22 cellular contexts compared by ENCODE assay signal in the genomic region with DNA sequence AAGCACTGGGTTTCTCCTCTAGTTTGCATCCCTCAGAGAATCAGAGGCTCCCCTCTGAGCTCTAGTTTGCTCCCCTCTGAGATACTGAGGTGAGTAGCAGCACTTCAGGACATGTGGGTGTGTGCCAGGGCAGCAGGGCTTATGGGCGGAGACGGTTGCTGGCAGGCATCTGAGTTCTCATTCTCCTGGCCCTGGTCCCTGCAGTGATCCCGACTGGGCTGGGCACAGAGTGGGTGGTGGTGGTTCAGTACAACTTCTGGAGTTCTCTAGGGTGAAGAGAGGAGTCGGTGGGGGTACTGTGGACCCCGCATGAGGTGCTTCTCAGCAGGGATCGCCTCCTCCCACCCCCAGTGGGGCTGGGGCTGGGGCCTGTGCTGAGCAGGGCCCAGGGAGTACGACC. TPM values are rescaled to one million over a fixed set of nuclear protein-coding genes. Genes with fewer than 3 reads are reported as not detected.
DNase-seq lines count a peak whose midpoint lies in the region; ATAC-seq and TF ChIP-seq lines count a peak whose summit lies in the region.
"Had no signal": no experiment of that assay in that cellular context is flagged by ENCODE, and none has a peak within 500 bp of the region (broad histone marks: within the 10 kb centered on the region; RNA-seq: fewer than 3 reads in every experiment).

No MANE protein-coding gene starts in this region.

- no peaks in the 10 kb centered on the region for H3K9me3 Mint-ChIP-seq in activated CD8-positive, alpha-beta T cell treated with anti-CD3 and anti-CD28 coated beads, Interleukin-2, amount 10 ng/mL, durations not matched to agents 7 days and 5 days (ENCODE audit: insufficient read depth)
- H3K9me3 Mint-ChIP-seq in activated CD8-positive, alpha-beta T cell treated with anti-CD3 and anti-CD28 coated beads for 36 hours, result no peaks in the 10 kb centered on the region
- no peaks in the 10 kb centered on the region for H3K9me3 Mint-ChIP-seq in stimulated activated effector memory CD8-positive, alpha-beta T cell treated with anti-CD3 and anti-CD28 coated beads, Interleukin-12 subunit alpha, Interleukin-12 subunit beta, amount 100 ng/mL, for 72 hours
- H3K9me3 Mint-ChIP-seq in activated CD4-positive, alpha-beta memory T cell treated with anti-CD3 and anti-CD28 coated beads, Interleukin-2, amount 10 ng/mL, durations not matched to agents 7 days and 5 days, result no peaks in the 10 kb centered on the region
- H3K9me3 Mint-ChIP-seq in activated CD4-positive, alpha-beta T cell treated with anti-CD3 and anti-CD28 coated beads, Interleukin-2, amount 10 ng/mL, durations not matched to agents 24 days and 14 days, result no peaks in the 10 kb centered on the region
- H3K9me3 Mint-ChIP-seq: stimulated activated naive CD8-positive, alpha-beta T cell treated with anti-CD3 and anti-CD28 coated beads, Interleukin-15, Interleukin-2, amounts not matched to agents 100 ng/mL and 50 ng/mL, for 24 hours had no signal

- intact Hi-C loops in activated CD8-positive, alpha-beta T cell treated with anti-CD3 and anti-CD28 coated beads for 36 hours (cut with micrococcal nuclease), result no loop called here
- intact Hi-C loops in left lung (cut with DNase I), result no loop called here
- intact Hi-C loops in activated CD4-positive, alpha-beta T cell treated with anti-CD3 and anti-CD28 coated beads, Interleukin-2, amount 10 ng/mL, durations not matched to agents 24 days and 14 days (cut with micrococcal nuclease), result no loop called here

- H3K27me3 Mint-ChIP-seq in activated CD8-positive, alpha-beta T cell treated with anti-CD3 and anti-CD28 coated beads, Interleukin-2, amount 10 ng/mL, durations not matched to agents 7 days and 5 days (ENCODE audit: low read depth), result no peaks in the 10 kb centered on the region
- no peaks in the 10 kb centered on the region for H3K27me3 Mint-ChIP-seq in activated CD8-positive, alpha-beta T cell treated with anti-CD3 and anti-CD28 coated beads for 36 hours
- no peaks in the 10 kb centered on the region for H3K27me3 Mint-ChIP-seq in activated CD4-positive, alpha-beta memory T cell treated with anti-CD3 and anti-CD28 coated beads, Interleukin-2, amount 10 ng/mL, durations not matched to agents 7 days and 5 days
- H3K27me3 Mint-ChIP-seq in activated CD4-positive, alpha-beta T cell treated with anti-CD3 and anti-CD28 coated beads, Interleukin-2, amount 10 ng/mL, durations not matched to agents 24 days and 14 days, result no peaks in the 10 kb centered on the region
- H3K27me3 Mint-ChIP-seq: B cell; stimulated activated naive CD8-positive, alpha-beta T cell treated with anti-CD3 and anti-CD28 coated beads, Interleukin-15, Interleukin-2, amounts not matched to agents 100 ng/mL and 50 ng/mL, for 24 hours had no signal

- no peak for TF ChIP-seq CTCF in activated CD8-positive, alpha-beta T cell treated with anti-CD3 and anti-CD28 coated beads for 36 hours (IDR thresholded peaks at IDR 0.05)
- TF ChIP-seq CTCF in left lung (IDR thresholded peaks at IDR 0.05), result no peak

- no peak for DNase-seq in activated CD8-positive, alpha-beta T cell treated with anti-CD3 and anti-CD28 coated beads, Interleukin-2, amount 10 ng/mL, durations not matched to agents 7 days and 5 days
- no peak for DNase-seq in activated CD8-positive, alpha-beta T cell treated with anti-CD3 and anti-CD28 coated beads for 36 hours
- DNase-seq in astrocyte of the hippocampus (ENCODE audit: low read depth, low spot score) (peak; percentile 17), left lung (peak in 1 of 2 donors; percentile 78)
- DNase-seq in stimulated activated effector memory CD8-positive, alpha-beta T cell treated with anti-CD3 and anti-CD28 coated beads, Interleukin-12 subunit alpha, Interleukin-12 subunit beta, amount 100 ng/mL, for 72 hours (ENCODE audit: low spot score in 2 of 2), result no peak
- no peak for DNase-seq in activated CD4-positive, alpha-beta memory T cell treated with anti-CD3 and anti-CD28 coated beads, Interleukin-2, amount 10 ng/mL, durations not matched to agents 7 days and 5 days
- no peak for DNase-seq in activated CD4-positive, alpha-beta T cell treated with anti-CD3 and anti-CD28 coated beads, Interleukin-2, amount 10 ng/mL, durations not matched to agents 24 days and 14 days
- DNase-seq: 8988T; activated CD4-positive, alpha-beta T cell treated with anti-CD3 and anti-CD28 coated beads, Interleukin-2, amount 50 U/mL, for 1 hour; activated gamma-delta T cell treated with Interleukin-2 at 50 U/mL for 16 hours; DMS79; NCI-H1417; NCI-H524; SK-N-SH; stimulated activated CD4-positive, alpha-beta T cell treated with anti-CD3 and anti-CD28 coated beads, Interleukin-4, amount 100 ng/mL, for 1 hour; T-helper 2 cell; trophoblast cell; WERI-Rb-1 had no signal

- H3K4me1 ChIP-seq in left lung, result no peaks in the 10 kb centered on the region

- H3K4me3 ChIP-seq in left lung, result no peak overlapping the region

- peaks cover 0 to 93% of the 10 kb centered on the region in 2 donors for H3K36me3 ChIP-seq in left lung

- ATAC-seq in activated CD8-positive, alpha-beta T cell treated with anti-CD3 and anti-CD28 coated beads, Interleukin-2, amount 10 ng/mL, durations not matched to agents 7 days and 5 days, result no peak
- no peak for ATAC-seq in activated CD8-positive, alpha-beta T cell treated with anti-CD3 and anti-CD28 coated beads for 36 hours
- peak; percentile 88 for ATAC-seq in left lung
- no peak for ATAC-seq in stimulated activated effector memory CD8-positive, alpha-beta T cell treated with anti-CD3 and anti-CD28 coated beads, Interleukin-12 subunit alpha, Interleukin-12 subunit beta, amount 100 ng/mL, for 72 hours
- no peak for ATAC-seq in GM18873 (IDR thresholded peaks at IDR 0.05; ENCODE audit: low FRiP score, unreplicated experiment)

- H3K27ac Mint-ChIP-seq in activated CD8-positive, alpha-beta T cell treated with anti-CD3 and anti-CD28 coated beads, Interleukin-2, amount 10 ng/mL, durations not matched to agents 7 days and 5 days, result peak overlapping the region; percentile 34
- H3K27ac Mint-ChIP-seq in activated CD8-positive, alpha-beta T cell treated with anti-CD3 and anti-CD28 coated beads for 36 hours, result no peak overlapping the region
- H3K27ac Mint-ChIP-seq in stimulated activated effector memory CD8-positive, alpha-beta T cell treated with anti-CD3 and anti-CD28 coated beads, Interleukin-12 subunit alpha, Interleukin-12 subunit beta, amount 100 ng/mL, for 72 hours, result peak overlapping the region; percentile 58
- H3K27ac Mint-ChIP-seq in activated CD4-positive, alpha-beta memory T cell treated with anti-CD3 and anti-CD28 coated beads, Interleukin-2, amount 10 ng/mL, durations not matched to agents 7 days and 5 days, result no peak overlapping the region
- H3K27ac Mint-ChIP-seq in activated CD4-positive, alpha-beta T cell treated with anti-CD3 and anti-CD28 coated beads, Interleukin-2, amount 10 ng/mL, durations not matched to agents 24 days and 14 days, result no peak overlapping the region
- H3K27ac Mint-ChIP-seq: B cell; stimulated activated naive CD8-positive, alpha-beta T cell treated with anti-CD3 and anti-CD28 coated beads, Interleukin-15, Interleukin-2, amounts not matched to agents 100 ng/mL and 50 ng/mL, for 24 hours had no signal

- H3K9me3 ChIP-seq in left lung, result no peaks in the 10 kb centered on the region
- H3K9me3 ChIP-seq: neutrophil, SK-N-SH had no signal

- no peaks in the 10 kb centered on the region for H3K4me1 Mint-ChIP-seq in activated CD8-positive, alpha-beta T cell treated with anti-CD3 and anti-CD28 coated beads, Interleukin-2, amount 10 ng/mL, durations not matched to agents 7 days and 5 days (ENCODE audit: low read depth)
- no peaks in the 10 kb centered on the region for H3K4me1 Mint-ChIP-seq in activated CD8-positive, alpha-beta T cell treated with anti-CD3 and anti-CD28 coated beads for 36 hours (ENCODE audit: low read depth)
- H3K4me1 Mint-ChIP-seq in stimulated activated effector memory CD8-positive, alpha-beta T cell treated with anti-CD3 and anti-CD28 coated beads, Interleukin-12 subunit alpha, Interleukin-12 subunit beta, amount 100 ng/mL, for 72 hours, result no peaks in the 10 kb centered on the region
- no peaks in the 10 kb centered on the region for H3K4me1 Mint-ChIP-seq in activated CD4-positive, alpha-beta memory T cell treated with anti-CD3 and anti-CD28 coated beads, Interleukin-2, amount 10 ng/mL, durations not matched to agents 7 days and 5 days
- no peaks in the 10 kb centered on the region for H3K4me1 Mint-ChIP-seq in activated CD4-positive, alpha-beta T cell treated with anti-CD3 and anti-CD28 coated beads, Interleukin-2, amount 10 ng/mL, durations not matched to agents 24 days and 14 days
- H3K4me1 Mint-ChIP-seq: B cell had no signal

- H3K36me3 Mint-ChIP-seq in activated CD8-positive, alpha-beta T cell treated with anti-CD3 and anti-CD28 coated beads, Interleukin-2, amount 10 ng/mL, durations not matched to agents 7 days and 5 days (ENCODE audit: low read depth), result peaks cover 23% of the 10 kb centered on the region
- H3K36me3 Mint-ChIP-seq in activated CD8-positive, alpha-beta T cell treated with anti-CD3 and anti-CD28 coated beads for 36 hours (ENCODE audit: low read depth), result peaks cover 19% of the 10 kb centered on the region
- peaks cover 85% of the 10 kb centered on the region for H3K36me3 Mint-ChIP-seq in stimulated activated effector memory CD8-positive, alpha-beta T cell treated with anti-CD3 and anti-CD28 coated beads, Interleukin-12 subunit alpha, Interleukin-12 subunit beta, amount 100 ng/mL, for 72 hours
- H3K36me3 Mint-ChIP-seq in activated CD4-positive, alpha-beta memory T cell treated with anti-CD3 and anti-CD28 coated beads, Interleukin-2, amount 10 ng/mL, durations not matched to agents 7 days and 5 days (ENCODE audit: low read depth), result peaks cover 14% of the 10 kb centered on the region
- peaks cover 30% of the 10 kb centered on the region for H3K36me3 Mint-ChIP-seq in activated CD4-positive, alpha-beta T cell treated with anti-CD3 and anti-CD28 coated beads, Interleukin-2, amount 10 ng/mL, durations not matched to agents 24 days and 14 days (ENCODE audit: low read depth)

- peak overlapping the region; percentile 40 to 41 for H3K27ac ChIP-seq in left lung
- H3K27ac ChIP-seq: neutrophil, WERI-Rb-1 had no signal

- no peaks in the 10 kb centered on the region for H3K27me3 ChIP-seq in left lung
- H3K27me3 ChIP-seq: neutrophil had no signal

- H3K4me3 Mint-ChIP-seq in activated CD8-positive, alpha-beta T cell treated with anti-CD3 and anti-CD28 coated beads, Interleukin-2, amount 10 ng/mL, durations not matched to agents 7 days and 5 days, result no peak overlapping the region
- H3K4me3 Mint-ChIP-seq in activated CD8-positive, alpha-beta T cell treated with anti-CD3 and anti-CD28 coated beads for 36 hours, result no peak overlapping the region
- no peak overlapping the region for H3K4me3 Mint-ChIP-seq in stimulated activated effector memory CD8-positive, alpha-beta T cell treated with anti-CD3 and anti-CD28 coated beads, Interleukin-12 subunit alpha, Interleukin-12 subunit beta, amount 100 ng/mL, for 72 hours
- no peak overlapping the region for H3K4me3 Mint-ChIP-seq in activated CD4-positive, alpha-beta memory T cell treated with anti-CD3 and anti-CD28 coated beads, Interleukin-2, amount 10 ng/mL, durations not matched to agents 7 days and 5 days
- H3K4me3 Mint-ChIP-seq in activated CD4-positive, alpha-beta T cell treated with anti-CD3 and anti-CD28 coated beads, Interleukin-2, amount 10 ng/mL, durations not matched to agents 24 days and 14 days, result no peak overlapping the region
- H3K4me3 Mint-ChIP-seq: B cell; stimulated activated naive CD8-positive, alpha-beta T cell treated with anti-CD3 and anti-CD28 coated beads, Interleukin-15, Interleukin-2, amounts not matched to agents 100 ng/mL and 50 ng/mL, for 24 hours had no signal

- CTCF ChIA-PET in activated CD8-positive, alpha-beta T cell treated with anti-CD3 and anti-CD28 coated beads, Interleukin-2, amount 10 ng/mL, durations not matched to agents 7 days and 5 days (lab: Charles Lee), result no interaction called here
- CTCF ChIA-PET in activated CD8-positive, alpha-beta T cell treated with anti-CD3 and anti-CD28 coated beads for 36 hours (lab: Charles Lee), result no interaction called here
- CTCF ChIA-PET in activated CD4-positive, alpha-beta memory T cell treated with anti-CD3 and anti-CD28 coated beads, Interleukin-2, amount 10 ng/mL, durations not matched to agents 7 days and 5 days (lab: Charles Lee), result no interaction called here

- POLR2A ChIA-PET in activated CD8-positive, alpha-beta T cell treated with anti-CD3 and anti-CD28 coated beads, Interleukin-2, amount 10 ng/mL, durations not matched to agents 7 days and 5 days (lab: Charles Lee), result no interaction called here
- POLR2A ChIA-PET in activated CD8-positive, alpha-beta T cell treated with anti-CD3 and anti-CD28 coated beads for 36 hours (lab: Charles Lee), result interaction anchor here (1.1 kb wide), 1 partner anchor 31 kb away, joined by 4 read pairs; no protein-coding TSS in a partner anchor
- POLR2A ChIA-PET in activated CD4-positive, alpha-beta memory T cell treated with anti-CD3 and anti-CD28 coated beads, Interleukin-2, amount 10 ng/mL, durations not matched to agents 7 days and 5 days (lab: Charles Lee), result no interaction called here

RNA-seq across cellular contexts. Expression of gene BOLA3, which starts 47.9 kb away (rescaled TPM):
- 10 to 100 TPM; 79.7 to 85.4 TPM for total RNA-seq in activated CD8-positive, alpha-beta T cell treated with anti-CD3 and anti-CD28 coated beads, Interleukin-2, amount 10 ng/mL, durations not matched to agents 7 days and 5 days
- 100 to 1,000 TPM; 131 to 135 TPM for total RNA-seq in activated CD8-positive, alpha-beta T cell treated with anti-CD3 and anti-CD28 coated beads for 36 hours
- 10 to 100 TPM; 34.7 to 39.6 TPM for total RNA-seq in left lung
- total RNA-seq in activated CD4-positive, alpha-beta memory T cell treated with anti-CD3 and anti-CD28 coated beads, Interleukin-2, amount 10 ng/mL, durations not matched to agents 7 days and 5 days, result 10 to 100 TPM; 46.5 to 55.4 TPM
- total RNA-seq in activated CD4-positive, alpha-beta T cell treated with anti-CD3 and anti-CD28 coated beads, Interleukin-2, amount 10 ng/mL, durations not matched to agents 24 days and 14 days, result 100 and 103 TPM in 2 replicates

Comparison
In these comparisons a context has a peak if more than half of its experiments do, and no peak if none do; other contexts are left out.
1. H3K27ac Mint-ChIP-seq: peak in activated CD8-positive, alpha-beta T cell treated with anti-CD3 and anti-CD28 coated beads, Interleukin-2, amount 10 ng/mL, durations not matched to agents 7 days and 5 days (single experiment) and stimulated activated effector memory CD8-positive, alpha-beta T cell treated with anti-CD3 and anti-CD28 coated beads, Interleukin-12 subunit alpha, Interleukin-12 subunit beta, amount 100 ng/mL, for 72 hours (single experiment); none in activated CD8-positive, alpha-beta T cell treated with anti-CD3 and anti-CD28 coated beads for 36 hours (single experiment), activated CD4-positive, alpha-beta memory T cell treated with anti-CD3 and anti-CD28 coated beads, Interleukin-2, amount 10 ng/mL, durations not matched to agents 7 days and 5 days (single experiment) and activated CD4-positive, alpha-beta T cell treated with anti-CD3 and anti-CD28 coated beads, Interleukin-2, amount 10 ng/mL, durations not matched to agents 24 days and 14 days (single experiment).